Comparison of ENCODE assay signal across 24 cellular contexts in genomic region chrX:69321006-69321655, GRCh38.
"Had no signal": no experiment of that assay in that cellular context is flagged by ENCODE, and none has a peak within 500 bp of the region (broad histone marks: within the 10 kb centered on the region; RNA-seq: fewer than 3 reads in every experiment).

No MANE protein-coding gene starts in this region.

- H3K4me3 ChIP-seq: dorsolateral prefrontal cortex, gastrocnemius medialis, heart right ventricle, neural progenitor cell, pancreas, right lobe of liver, thoracic aorta, transverse colon, uterus had no signal

- H3K9ac ChIP-seq: neural progenitor cell had no signal

- ATAC-seq: esophagus mucosa; gastrocnemius medialis; heart right ventricle; left lobe of liver; natural killer cell treated with Interleukin-12 subunit alpha and Interleukin-12 subunit beta and Interleukin-15 and Interleukin-18, amount 100 ng/mL, for 72 hours; pancreas; right lobe of liver; stimulated activated naive B cell treated with anti-CD40 and anti-IgM and Interleukin-4, amounts not matched to agents 10 μg/mL and 1 μg/mL and 100 μg/mL, for 72 hours; stimulated activated naive CD8-positive, alpha-beta T cell treated with anti-CD3 and anti-CD28 coated beads, Interleukin-15, amount 100 ng/mL, for 72 hours had no signal

- H3K4me1 ChIP-seq: gastrocnemius medialis, pancreas, right lobe of liver, transverse colon, uterus had no signal

- H3K36me3 ChIP-seq: gastrocnemius medialis, heart right ventricle, neural progenitor cell, pancreas, right lobe of liver, thoracic aorta, transverse colon, uterus had no signal

- H3K27me3 Mint-ChIP-seq: progenitor cell of endocrine pancreas; stimulated activated naive CD8-positive, alpha-beta T cell treated with anti-CD3 and anti-CD28 coated beads, Interleukin-15, amount 100 ng/mL, for 72 hours had no signal

- H3K27ac ChIP-seq: dorsolateral prefrontal cortex, gastrocnemius medialis, heart right ventricle, neural progenitor cell, pancreas, right lobe of liver, thoracic aorta, transverse colon, uterus had no signal

- DNase-seq: cortex of kidney; effector CD8-positive, alpha-beta T cell; gastrocnemius medialis; heart right ventricle; hypothalamus; islet precursor cell; midbrain; nucleus accumbens; pancreas; right lobe of liver; stimulated activated CD4-positive, alpha-beta T cell treated with anti-CD3 and anti-CD28 coated beads, Interleukin-1b, Interleukin-23, amount 100 ng/mL, for 48 hours; stimulated activated CD4-positive, alpha-beta T cell treated with anti-CD3 and anti-CD28 coated beads, Interleukin-4, amount 100 ng/mL, for 24 hours; stimulated activated naive B cell treated with anti-CD40 and anti-IgM and Interleukin-4, amounts not matched to agents 10 μg/mL and 1 μg/mL and 100 μg/mL, for 72 hours; stimulated activated naive CD8-positive, alpha-beta T cell treated with anti-CD3 and anti-CD28 coated beads, Interleukin-15, amount 100 ng/mL, for 72 hours; substantia nigra; transverse colon; uterus had no signal

- H3K4me1 Mint-ChIP-seq: stimulated activated naive B cell treated with anti-CD40 and anti-IgM and Interleukin-4, amounts not matched to agents 10 μg/mL and 1 μg/mL and 100 μg/mL, for 72 hours; stimulated activated naive CD8-positive, alpha-beta T cell treated with anti-CD3 and anti-CD28 coated beads, Interleukin-15, amount 100 ng/mL, for 72 hours had no signal

- H3K9me3 ChIP-seq: gastrocnemius medialis, heart right ventricle, pancreas, right lobe of liver, thoracic aorta, transverse colon, uterus had no signal

- H3K27ac Mint-ChIP-seq: natural killer cell treated with Interleukin-12 subunit alpha and Interleukin-12 subunit beta and Interleukin-15 and Interleukin-18, amount 100 ng/mL, for 72 hours; neural progenitor cell; progenitor cell of endocrine pancreas; stimulated activated naive B cell treated with anti-CD40 and anti-IgM and Interleukin-4, amounts not matched to agents 10 μg/mL and 1 μg/mL and 100 μg/mL, for 72 hours had no signal

- H3K36me3 Mint-ChIP-seq: natural killer cell treated with Interleukin-12 subunit alpha and Interleukin-12 subunit beta and Interleukin-15 and Interleukin-18, amount 100 ng/mL, for 72 hours; neural progenitor cell; stimulated activated naive B cell treated with anti-CD40 and anti-IgM and Interleukin-4, amounts not matched to agents 10 μg/mL and 1 μg/mL and 100 μg/mL, for 72 hours had no signal

- H2AFZ ChIP-seq: neural progenitor cell had no signal

- H3K4me3 Mint-ChIP-seq: natural killer cell treated with Interleukin-12 subunit alpha and Interleukin-12 subunit beta and Interleukin-15 and Interleukin-18, amount 100 ng/mL, for 72 hours; neural progenitor cell; stimulated activated naive B cell treated with anti-CD40 and anti-IgM and Interleukin-4, amounts not matched to agents 10 μg/mL and 1 μg/mL and 100 μg/mL, for 72 hours; stimulated activated naive CD8-positive, alpha-beta T cell treated with anti-CD3 and anti-CD28 coated beads, Interleukin-15, amount 100 ng/mL, for 72 hours had no signal

- H3K4me2 ChIP-seq: neural progenitor cell had no signal

- H3K9me3 Mint-ChIP-seq: natural killer cell treated with Interleukin-12 subunit alpha and Interleukin-12 subunit beta and Interleukin-15 and Interleukin-18, amount 100 ng/mL, for 72 hours; neural progenitor cell; stimulated activated naive B cell treated with anti-CD40 and anti-IgM and Interleukin-4, amounts not matched to agents 10 μg/mL and 1 μg/mL and 100 μg/mL, for 72 hours; stimulated activated naive CD8-positive, alpha-beta T cell treated with anti-CD3 and anti-CD28 coated beads, Interleukin-15, amount 100 ng/mL, for 72 hours had no signal

- H3K27me3 ChIP-seq: gastrocnemius medialis, neural progenitor cell, pancreas, right lobe of liver, transverse colon, uterus had no signal
